In the genomic region with DNA sequence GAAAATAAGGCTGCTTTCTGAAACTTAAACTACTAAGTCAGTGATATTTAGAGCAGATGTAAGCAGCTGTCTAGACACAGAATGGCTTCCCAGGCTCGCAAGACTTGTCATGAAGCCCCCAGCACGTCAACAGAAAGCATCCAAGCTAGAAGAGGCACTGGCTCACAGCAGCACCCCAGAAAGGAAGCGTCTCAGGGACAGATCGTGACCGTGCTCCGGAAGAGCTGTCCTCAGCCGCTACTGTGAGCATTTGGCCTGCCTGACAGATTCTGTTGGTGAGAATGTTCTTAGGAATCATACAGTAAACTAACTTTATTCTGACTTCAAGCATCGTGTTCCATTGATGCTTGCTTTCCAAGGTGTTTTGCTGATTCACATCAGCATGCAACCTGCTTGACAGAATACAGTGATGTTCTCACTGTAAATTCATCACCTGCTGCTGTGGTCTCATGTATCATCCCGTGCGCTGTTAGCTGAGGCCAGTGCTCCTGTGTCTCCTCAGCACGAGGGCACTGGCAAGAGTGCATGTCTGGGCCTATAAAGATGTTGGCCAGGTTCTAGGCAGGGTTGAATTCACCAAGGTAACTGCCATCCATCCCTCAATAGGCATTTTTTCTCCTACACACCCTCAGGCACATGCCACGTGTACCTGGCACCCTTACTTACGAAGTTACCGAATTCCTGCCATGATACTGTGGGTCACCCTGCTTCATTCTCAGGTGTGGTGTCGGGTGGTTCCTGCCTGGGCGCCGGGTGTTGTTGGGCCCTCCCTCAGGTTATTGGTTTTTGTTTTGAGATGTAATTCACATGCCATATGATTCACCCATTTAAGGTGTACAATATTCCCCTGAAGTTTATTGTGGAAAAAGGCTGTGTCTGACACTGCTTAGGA, we compare ENCODE assay signal across 16 cellular contexts. TPM values are rescaled to one million over a fixed set of nuclear protein-coding genes. Genes with fewer than 3 reads are reported as not detected.
DNase-seq lines count a peak whose midpoint lies in the region; ATAC-seq and TF ChIP-seq lines count a peak whose summit lies in the region.
"Had no signal": no experiment of that assay in that cellular context is flagged by ENCODE, and none has a peak within 500 bp of the region (broad histone marks: within the 10 kb centered on the region; RNA-seq: fewer than 3 reads in every experiment).

No MANE protein-coding gene starts in this region.

- ATAC-seq in RWPE2 (ENCODE audit: low read depth): peak; percentile 31; the same call in 2 of the 3 replicates
- ATAC-seq in left lobe of liver: peak; percentile 33
- ATAC-seq in GM19452 (IDR thresholded peaks at IDR 0.05; ENCODE audit: unreplicated experiment): no peak
- ATAC-seq in GM18867 (IDR thresholded peaks at IDR 0.05; ENCODE audit: unreplicated experiment): no peak

- H3K36me3 ChIP-seq in BLaER1 (peaks cover 56% of the 10 kb centered on the region), RWPE2 (ENCODE audit: low read depth) (peaks cover 73% of the 10 kb centered on the region)
- H3K36me3 ChIP-seq: brain microvascular endothelial cell had no signal

- peaks cover 100% of the 10 kb centered on the region for H4K20me1 ChIP-seq in BLaER1

- no peak for TF ChIP-seq CTCF in RWPE2 (IDR thresholded peaks at IDR 0.05; ENCODE audit: poor library complexity, severe bottlenecking)

- DNase-seq in RWPE2 (ENCODE audit: low spot score) (no peak), left lobe of liver (ENCODE audit: low spot score) (no peak), HK-2 (ENCODE audit: unreplicated experiment) (no peak)
- DNase-seq: activated gamma-delta T cell; brain microvascular endothelial cell; effector memory CD4-positive, alpha-beta T cell; HCEC 1CT; naive B cell; NCI-H2081; retina; stimulated activated CD4-positive, alpha-beta T cell treated with anti-CD3 and anti-CD28 coated beads, Interleukin-4, amount 100 ng/mL, for 4 hours; stimulated activated naive CD4-positive, alpha-beta T cell had no signal

- H3K4me1 ChIP-seq in BLaER1: peaks cover 87% of the 10 kb centered on the region
- peaks cover 30% of the 10 kb centered on the region for H3K4me1 ChIP-seq in RWPE2 (ENCODE audit: insufficient read depth, poor library complexity, severe bottlenecking)

- no peak overlapping the region for H3K9ac ChIP-seq in BLaER1

- no peak overlapping the region for H3K4me3 ChIP-seq in BLaER1
- no peak overlapping the region for H3K4me3 ChIP-seq in RWPE2 (ENCODE audit: severe bottlenecking)

- peak overlapping the region; percentile 27 for H3K4me2 ChIP-seq in BLaER1

- H3K9me3 ChIP-seq in BLaER1 (no peaks in the 10 kb centered on the region), RWPE2 (ENCODE audit: severe bottlenecking) (no peaks in the 10 kb centered on the region)

- H3K27ac ChIP-seq in BLaER1 (peak overlapping the region; percentile 40; the same call in 1 of the 2 replicates), RWPE2 (ENCODE audit: poor library complexity, severe bottlenecking) (no peak overlapping the region)
- H3K27ac ChIP-seq: brain microvascular endothelial cell had no signal

- H3K27me3 ChIP-seq in BLaER1 (no peaks in the 10 kb centered on the region), RWPE2 (ENCODE audit: insufficient read depth, poor library complexity, severe bottlenecking) (no peaks in the 10 kb centered on the region)
- H3K27me3 ChIP-seq: brain microvascular endothelial cell had no signal

RNA-seq across cellular contexts. Expression of a gene that starts 15.9 kb away (rescaled TPM):
- 7.3 TPM for total RNA-seq in left lobe of liver

RNA-seq across cellular contexts. Expression of a gene that starts 23.8 kb away (rescaled TPM):
- total RNA-seq in left lobe of liver: 0.40 TPM
- total RNA-seq: M059J had no signal

RNA-seq across cellular contexts. Expression of a gene that starts 24.1 kb away (rescaled TPM):
- 3.9 TPM for total RNA-seq in left lobe of liver
- total RNA-seq: M059J had no signal

RNA-seq across cellular contexts. Expression of a gene that starts 35.5 kb away (rescaled TPM):
- total RNA-seq in left lobe of liver: 41.7 TPM

RNA-seq across cellular contexts. Expression of a gene that starts 39.4 kb away (rescaled TPM):
- total RNA-seq in left lobe of liver: 1.4 TPM

Comparison
In these comparisons a context has a peak if more than half of its experiments do, and no peak if none do; other contexts are left out.
1. ATAC-seq: peak in RWPE2 (single experiment) and left lobe of liver (single experiment); none in GM19452 (single experiment) and GM18867 (single experiment).